Comparison of ENCODE assay signal across 13 cellular contexts in the genomic region with DNA sequence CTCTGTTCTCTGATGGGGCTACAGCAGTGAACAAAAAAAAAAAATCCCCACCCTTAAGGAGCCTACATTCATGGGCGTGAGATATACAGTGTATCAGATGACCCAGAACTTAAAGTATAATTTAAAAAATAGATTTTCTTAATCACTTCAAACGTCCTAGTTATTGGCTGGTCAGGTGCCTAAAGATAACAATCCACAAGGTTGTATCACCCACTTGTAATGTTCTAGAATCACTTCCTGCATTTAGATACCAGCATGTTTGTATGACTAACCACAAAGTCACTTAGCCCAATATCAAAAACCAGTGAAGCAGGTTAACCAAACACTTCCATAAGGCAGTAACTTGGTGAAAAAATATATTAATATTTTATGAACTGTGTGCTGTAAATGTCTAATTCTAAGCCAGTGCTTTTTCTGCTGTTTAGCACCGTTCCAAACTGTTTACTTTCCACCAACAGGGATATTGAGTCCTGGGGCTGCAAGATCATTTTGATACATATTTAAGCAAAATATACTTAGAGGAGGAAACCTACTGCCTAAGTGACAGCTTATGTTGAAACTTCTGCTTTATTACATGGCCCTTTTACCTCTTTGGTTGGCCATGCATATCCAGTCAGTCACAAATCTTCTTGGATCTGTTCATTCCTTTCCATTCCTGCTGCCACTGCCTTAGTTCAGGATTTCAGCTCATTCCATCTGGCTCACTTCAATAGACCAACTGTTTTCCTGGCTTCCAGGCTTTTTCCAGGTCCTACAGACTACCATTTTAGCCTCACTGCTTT.
DNase-seq lines count a peak whose midpoint lies in the region; ATAC-seq and TF ChIP-seq lines count a peak whose summit lies in the region.
"Had no signal": no experiment of that assay in that cellular context is flagged by ENCODE, and none has a peak within 500 bp of the region (broad histone marks: within the 10 kb centered on the region; RNA-seq: fewer than 3 reads in every experiment).

No MANE protein-coding gene starts in this region.

- H4K20me1 ChIP-seq in OCI-LY1 (ENCODE audit: insufficient read depth, low read length), result no peaks in the 10 kb centered on the region

- H3K4me1 Mint-ChIP-seq in activated naive CD4-positive, alpha-beta T cell treated with anti-CD3 and anti-CD28 coated beads, Interleukin-2, amount 10 ng/mL, durations not matched to agents 7 days and 5 days, result peaks cover 83% of the 10 kb centered on the region
- H3K4me1 Mint-ChIP-seq in stimulated activated naive CD8-positive, alpha-beta T cell treated with anti-CD3 and anti-CD28 coated beads, Interleukin-15, Interleukin-2, amounts not matched to agents 100 ng/mL and 50 ng/mL, for 24 hours (ENCODE audit: low read depth), result peaks cover 93% of the 10 kb centered on the region

- H3K4me2 ChIP-seq in OCI-LY1 (ENCODE audit: low read length), result no peak overlapping the region

- in situ Hi-C loops in brain microvascular endothelial cell (cut with HindIII; ENCODE audit: low pct_ligation_motif_present, low sequenced_read_pairs), result no loop called here

- TF ChIP-seq CTCF in OCI-LY1 (IDR thresholded peaks at IDR 0.05; ENCODE audit: low read length) (no peak), choroid plexus epithelial cell (conservative IDR thresholded peaks at IDR 0.05; ENCODE audit: low read depth, low read length) (no peak), brain microvascular endothelial cell (IDR thresholded peaks at IDR 0.05; ENCODE audit: low read depth, low read length, missing control alignments) (no peak)

- H3K4me3 ChIP-seq in OCI-LY1 (ENCODE audit: low read depth, low read length, poor library complexity, severe bottlenecking) (no peak overlapping the region), choroid plexus epithelial cell (ENCODE audit: low read depth, low read length) (no peak overlapping the region), brain microvascular endothelial cell (ENCODE audit: low read depth, low read length) (no peak overlapping the region)
- H3K4me3 ChIP-seq: ascending aorta, vagina had no signal

- H3F3A ChIP-seq in OCI-LY1 (ENCODE audit: insufficient read depth, low read length), result no peaks in the 10 kb centered on the region

- H3K4me3 Mint-ChIP-seq in activated naive CD4-positive, alpha-beta T cell treated with anti-CD3 and anti-CD28 coated beads, Interleukin-2, amount 10 ng/mL, durations not matched to agents 7 days and 5 days, result no peak overlapping the region
- H3K4me3 Mint-ChIP-seq in stimulated activated naive CD8-positive, alpha-beta T cell treated with anti-CD3 and anti-CD28 coated beads, Interleukin-15, Interleukin-2, amounts not matched to agents 100 ng/mL and 50 ng/mL, for 24 hours, result no peak overlapping the region

- H3K27me3 ChIP-seq in OCI-LY1 (ENCODE audit: insufficient read depth, low read length), result no peaks in the 10 kb centered on the region
- no peaks in the 10 kb centered on the region for H3K27me3 ChIP-seq in brain microvascular endothelial cell (replicated peaks)
- H3K27me3 ChIP-seq: ascending aorta, vagina had no signal

- H3K36me3 Mint-ChIP-seq in activated naive CD4-positive, alpha-beta T cell treated with anti-CD3 and anti-CD28 coated beads, Interleukin-2, amount 10 ng/mL, durations not matched to agents 7 days and 5 days, result peaks cover 33% of the 10 kb centered on the region
- peaks cover 30% of the 10 kb centered on the region for H3K36me3 Mint-ChIP-seq in stimulated activated naive CD8-positive, alpha-beta T cell treated with anti-CD3 and anti-CD28 coated beads, Interleukin-15, Interleukin-2, amounts not matched to agents 100 ng/mL and 50 ng/mL, for 24 hours (ENCODE audit: low read depth)

- no peak overlapping the region for H3K9ac ChIP-seq in OCI-LY1 (ENCODE audit: low read length)

- no peaks in the 10 kb centered on the region for H3K36me3 ChIP-seq in OCI-LY1 (ENCODE audit: insufficient read depth, low read length)
- no peaks in the 10 kb centered on the region for H3K36me3 ChIP-seq in brain microvascular endothelial cell (replicated peaks)
- H3K36me3 ChIP-seq: vagina had no signal

- H3K9me3 ChIP-seq in OCI-LY1 (ENCODE audit: low read length), result no peaks in the 10 kb centered on the region
- H3K9me3 ChIP-seq: ascending aorta, vagina had no signal

- H3K27ac ChIP-seq in OCI-LY1 (ENCODE audit: low read depth, low read length, poor library complexity, severe bottlenecking) (peak overlapping the region; percentile 40), brain microvascular endothelial cell (no peak overlapping the region)
- H3K27ac ChIP-seq: ascending aorta, vagina had no signal

- no peak for DNase-seq in activated naive CD4-positive, alpha-beta T cell treated with anti-CD3 and anti-CD28 coated beads, Interleukin-2, amount 10 ng/mL, durations not matched to agents 7 days and 5 days
- no peak for DNase-seq in activated naive CD4-positive, alpha-beta T cell (lab: John Stamatoyannopoulos, UW)
- DNase-seq in choroid plexus epithelial cell (ENCODE audit: low read depth), result peak; percentile 33
- DNase-seq in SIG-M5 (lab: John Stamatoyannopoulos, UW), result no peak
- no peak for DNase-seq in brain microvascular endothelial cell
- DNase-seq: activated CD4-positive, CD25-positive, alpha-beta regulatory T cell treated with anti-CD3 and anti-CD28 coated beads, Interleukin-2, amount 50 U/mL, for 72 hours; left ventricle myocardium superior; NCI-H1092 had no signal

- H3K27me3 Mint-ChIP-seq in activated naive CD4-positive, alpha-beta T cell treated with anti-CD3 and anti-CD28 coated beads, Interleukin-2, amount 10 ng/mL, durations not matched to agents 7 days and 5 days, result no peaks in the 10 kb centered on the region
- H3K27me3 Mint-ChIP-seq in stimulated activated naive CD8-positive, alpha-beta T cell treated with anti-CD3 and anti-CD28 coated beads, Interleukin-15, Interleukin-2, amounts not matched to agents 100 ng/mL and 50 ng/mL, for 24 hours, result no peaks in the 10 kb centered on the region

- no peaks in the 10 kb centered on the region for H3K79me2 ChIP-seq in OCI-LY1 (ENCODE audit: insufficient read depth, low read length)

- no peaks in the 10 kb centered on the region for H3K9me3 Mint-ChIP-seq in activated naive CD4-positive, alpha-beta T cell treated with anti-CD3 and anti-CD28 coated beads, Interleukin-2, amount 10 ng/mL, durations not matched to agents 7 days and 5 days
- H3K9me3 Mint-ChIP-seq in stimulated activated naive CD8-positive, alpha-beta T cell treated with anti-CD3 and anti-CD28 coated beads, Interleukin-15, Interleukin-2, amounts not matched to agents 100 ng/mL and 50 ng/mL, for 24 hours, result no peaks in the 10 kb centered on the region

- CTCF ChIA-PET in activated naive CD4-positive, alpha-beta T cell treated with anti-CD3 and anti-CD28 coated beads, Interleukin-2, amount 10 ng/mL, durations not matched to agents 7 days and 5 days (lab: Charles Lee), result interaction anchor here (1.0 to 1.4 kb wide), 2 partner anchors 82 to 116 kb away, joined by 3 read pairs; no protein-coding TSS in a partner anchor

- peaks cover 29% of the 10 kb centered on the region for H3K4me1 ChIP-seq in OCI-LY1 (ENCODE audit: insufficient read depth, low read length, severe bottlenecking)
- H3K4me1 ChIP-seq: ascending aorta, vagina had no signal

- H2AFZ ChIP-seq in OCI-LY1 (ENCODE audit: low read length), result no peak overlapping the region

- H3K9me2 ChIP-seq in OCI-LY1 (ENCODE audit: low read depth, low read length), result no peaks in the 10 kb centered on the region

- ATAC-seq in GM21515 (IDR thresholded peaks at IDR 0.05; ENCODE audit: unreplicated experiment), result no peak
- ATAC-seq: left ventricle myocardium superior had no signal

- peak overlapping the region; percentile 85 for H3K27ac Mint-ChIP-seq in activated naive CD4-positive, alpha-beta T cell treated with anti-CD3 and anti-CD28 coated beads, Interleukin-2, amount 10 ng/mL, durations not matched to agents 7 days and 5 days
- peak overlapping the region; percentile 38 for H3K27ac Mint-ChIP-seq in stimulated activated naive CD8-positive, alpha-beta T cell treated with anti-CD3 and anti-CD28 coated beads, Interleukin-15, Interleukin-2, amounts not matched to agents 100 ng/mL and 50 ng/mL, for 24 hours
